ENCODE assay signal across 1 cellular context in the genomic region with DNA sequence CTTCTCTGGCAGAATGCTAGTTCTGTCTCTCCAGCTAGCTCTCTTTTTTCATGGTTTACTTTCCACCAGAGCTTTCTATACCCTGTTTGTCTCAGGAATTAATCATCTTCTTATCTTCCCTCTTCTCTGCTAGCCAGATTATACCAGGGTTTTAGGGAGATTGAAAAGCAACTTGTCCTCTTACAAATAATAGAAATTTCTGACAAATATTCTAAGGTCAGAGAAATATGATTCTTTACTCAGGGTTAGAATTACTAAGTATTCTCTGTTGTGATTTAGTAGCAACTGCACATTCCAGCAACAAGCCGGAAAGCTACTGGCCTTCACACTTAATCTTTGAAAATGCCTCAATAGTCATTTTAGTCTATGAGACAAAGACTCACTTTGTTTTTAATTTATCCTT.
TF ChIP-seq lines count a peak whose summit lies in the region.

No MANE protein-coding gene starts in this region.

TF ChIP-seq in IMR-90, 13 proteins besides CTCF, POLR2A, EP300 and RAD21:
- TF ChIP-seq, protein P1, sequence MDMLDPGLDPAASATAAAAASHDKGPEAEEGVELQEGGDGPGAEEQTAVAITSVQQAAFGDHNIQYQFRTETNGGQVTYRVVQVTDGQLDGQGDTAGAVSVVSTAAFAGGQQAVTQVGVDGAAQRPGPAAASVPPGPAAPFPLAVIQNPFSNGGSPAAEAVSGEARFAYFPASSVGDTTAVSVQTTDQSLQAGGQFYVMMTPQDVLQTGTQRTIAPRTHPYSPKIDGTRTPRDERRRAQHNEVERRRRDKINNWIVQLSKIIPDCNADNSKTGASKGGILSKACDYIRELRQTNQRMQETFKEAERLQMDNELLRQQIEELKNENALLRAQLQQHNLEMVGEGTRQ (IDR thresholded peaks at IDR 0.05; ENCODE audit: low read depth, low read length) = no peak
- no peak for TF ChIP-seq RCOR1 (IDR thresholded peaks at IDR 0.05; ENCODE audit: insufficient replicate concordance, low read length)
- no peak for TF ChIP-seq FOS (IDR thresholded peaks at IDR 0.05; ENCODE audit: low read depth, low read length)
- TF ChIP-seq BHLHE40 (IDR thresholded peaks at IDR 0.05; ENCODE audit: low read depth, low read length) = no peak
- no peak for TF ChIP-seq CEBPB (IDR thresholded peaks at IDR 0.05; ENCODE audit: low read depth, low read length)
- TF ChIP-seq MAZ (IDR thresholded peaks at IDR 0.05; ENCODE audit: borderline replicate concordance, low read depth, low read length) = no peak
- TF ChIP-seq, protein P2, sequence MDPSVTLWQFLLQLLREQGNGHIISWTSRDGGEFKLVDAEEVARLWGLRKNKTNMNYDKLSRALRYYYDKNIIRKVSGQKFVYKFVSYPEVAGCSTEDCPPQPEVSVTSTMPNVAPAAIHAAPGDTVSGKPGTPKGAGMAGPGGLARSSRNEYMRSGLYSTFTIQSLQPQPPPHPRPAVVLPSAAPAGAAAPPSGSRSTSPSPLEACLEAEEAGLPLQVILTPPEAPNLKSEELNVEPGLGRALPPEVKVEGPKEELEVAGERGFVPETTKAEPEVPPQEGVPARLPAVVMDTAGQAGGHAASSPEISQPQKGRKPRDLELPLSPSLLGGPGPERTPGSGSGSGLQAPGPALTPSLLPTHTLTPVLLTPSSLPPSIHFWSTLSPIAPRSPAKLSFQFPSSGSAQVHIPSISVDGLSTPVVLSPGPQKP (IDR thresholded peaks at IDR 0.05; ENCODE audit: borderline replicate concordance, low read depth, low read length) = no peak
- TF ChIP-seq NFE2L2 (IDR thresholded peaks at IDR 0.05; ENCODE audit: low read depth, low read length) = no peak
- no peak for TF ChIP-seq SMC3 (IDR thresholded peaks at IDR 0.05; ENCODE audit: low read depth, low read length)
- no peak for TF ChIP-seq CHD1 (IDR thresholded peaks at IDR 0.05; ENCODE audit: low read depth, low read length)
- no peak for TF ChIP-seq RFX5 (IDR thresholded peaks at IDR 0.05; ENCODE audit: low read depth, low read length)
- TF ChIP-seq MAFK (IDR thresholded peaks at IDR 0.05; ENCODE audit: low read depth, low read length) = no peak
- no peak for TF ChIP-seq MXI1 (IDR thresholded peaks at IDR 0.05; ENCODE audit: borderline replicate concordance, low read depth, low read length)
TF ChIP-seq in IMR-90: peak in this region for 0.
